Comparison of ENCODE assay signal across 1 cellular context in genomic region chr2:221268631-221269030, GRCh38.
TF ChIP-seq lines count a peak whose summit lies in the region.

No MANE protein-coding gene starts in this region.

TF ChIP-seq in GM23338, 12 proteins besides CTCF, POLR2A, EP300 and RAD21:
- no peak for TF ChIP-seq ZNF462 (CRISPR knock-in tag; IDR thresholded peaks at IDR 0.05)
- no peak for TF ChIP-seq EZH2 (IDR thresholded peaks at IDR 0.05; ENCODE audit: low read depth, unreplicated experiment)
- no peak for TF ChIP-seq STAT1 (IDR thresholded peaks at IDR 0.05; ENCODE audit: unreplicated experiment)
- TF ChIP-seq ZNF331 (CRISPR knock-in tag; IDR thresholded peaks at IDR 0.05; ENCODE audit: low read depth): no peak
- no peak for TF ChIP-seq ETS1 (IDR thresholded peaks at IDR 0.05)
- no peak for TF ChIP-seq EZH2phosphoT487 (IDR thresholded peaks at IDR 0.05; ENCODE audit: unreplicated experiment)
- no peak for TF ChIP-seq REST (IDR thresholded peaks at IDR 0.05; ENCODE audit: unreplicated experiment)
- no peak for TF ChIP-seq POLR2AphosphoS5 (IDR thresholded peaks at IDR 0.05; ENCODE audit: low read depth)
- no peak for TF ChIP-seq ZNF114 (CRISPR knock-in tag; IDR thresholded peaks at IDR 0.05)
- TF ChIP-seq CREB1 (CRISPR knock-in tag; IDR thresholded peaks at IDR 0.05; ENCODE audit: low read depth): no peak
